In genomic region chr10:117477961-117478670, GRCh38 we compare ENCODE assay signal across 11 cellular contexts.
DNase-seq lines count a peak whose midpoint lies in the region; ATAC-seq and TF ChIP-seq lines count a peak whose summit lies in the region.
"Had no signal": no experiment of that assay in that cellular context is flagged by ENCODE, and none has a peak within 500 bp of the region (broad histone marks: within the 10 kb centered on the region; RNA-seq: fewer than 3 reads in every experiment).

No MANE protein-coding gene starts in this region.

- peak; percentile 21 for TF ChIP-seq CTCF in HFF-Myc (IDR thresholded peaks at IDR 0.05; ENCODE audit: low read depth, low read length, missing control alignments)

- no peaks in the 10 kb centered on the region for H3K36me3 Mint-ChIP-seq in activated T-helper 2 cell treated with anti-CD3 and anti-CD28 coated beads, Interferon-gamma antibody, Interleukin-2, Interleukin-4, amounts not matched to agents 10 μg/mL and 5 μg/mL and 100 μg/mL, durations not matched to agents 14 hours and 24 hours and 36 hours (ENCODE audit: low read depth)
- H3K36me3 Mint-ChIP-seq: brain had no signal

- DNase-seq in ACHN (peak; percentile 87), HFF-Myc (ENCODE audit: extremely low read depth, low read depth) (peak; percentile 72), amniotic epithelial cell (ENCODE audit: low read depth) (peak; percentile 64), left lobe of liver (ENCODE audit: low spot score) (no peak), SJCRH30 (no peak), KG1 (lab: John Stamatoyannopoulos, UW) (no peak), RPMI8226 (no peak)
- no peak for DNase-seq in activated T-helper 2 cell treated with anti-CD3 and anti-CD28 coated beads, Interferon-gamma antibody, Interleukin-2, Interleukin-4, amounts not matched to agents 10 μg/mL and 5 μg/mL and 100 μg/mL, durations not matched to agents 14 hours and 24 hours and 36 hours (ENCODE audit: low spot score)

- H3K27ac Mint-ChIP-seq in activated T-helper 2 cell treated with anti-CD3 and anti-CD28 coated beads, Interferon-gamma antibody, Interleukin-2, Interleukin-4, amounts not matched to agents 10 μg/mL and 5 μg/mL and 100 μg/mL, durations not matched to agents 14 hours and 24 hours and 36 hours = no peak overlapping the region
- H3K27ac Mint-ChIP-seq: T-helper 2 cell treated with Interferon-gamma antibody and Interleukin-4, amounts not matched to agents 5 μg/mL and 100 μg/mL, for 36 hours had no signal

- no peaks in the 10 kb centered on the region for H3K9me3 ChIP-seq in SJCRH30 (replicated peaks)

- no peaks in the 10 kb centered on the region for H3K4me1 Mint-ChIP-seq in activated T-helper 2 cell treated with anti-CD3 and anti-CD28 coated beads, Interferon-gamma antibody, Interleukin-2, Interleukin-4, amounts not matched to agents 10 μg/mL and 5 μg/mL and 100 μg/mL, durations not matched to agents 14 hours and 24 hours and 36 hours (ENCODE audit: low read depth)
- H3K4me1 Mint-ChIP-seq: brain had no signal

- H3K36me3 ChIP-seq in SJCRH30 = no peaks in the 10 kb centered on the region

- H3K4me3 ChIP-seq in HFF-Myc (replicated peaks; ENCODE audit: low read depth, low read length) = no peak overlapping the region
- no peak overlapping the region for H3K4me3 ChIP-seq in SJCRH30

- no peaks in the 10 kb centered on the region for H3K27me3 ChIP-seq in SJCRH30

- in situ Hi-C loops in ACHN (cut with HindIII; ENCODE audit: low pct_ligation_motif_present, low pct_unique_long_range_greater_than_20kb, low sequenced_read_pairs) = no loop called here

- no peaks in the 10 kb centered on the region for H3K4me1 ChIP-seq in SJCRH30

- H3K9me3 Mint-ChIP-seq in activated T-helper 2 cell treated with anti-CD3 and anti-CD28 coated beads, Interferon-gamma antibody, Interleukin-2, Interleukin-4, amounts not matched to agents 10 μg/mL and 5 μg/mL and 100 μg/mL, durations not matched to agents 14 hours and 24 hours and 36 hours = no peaks in the 10 kb centered on the region
- H3K9me3 Mint-ChIP-seq: T-helper 2 cell treated with Interferon-gamma antibody and Interleukin-4, amounts not matched to agents 5 μg/mL and 100 μg/mL, for 36 hours had no signal

- peaks cover 6% of the 10 kb centered on the region for H3K27me3 Mint-ChIP-seq in activated T-helper 2 cell treated with anti-CD3 and anti-CD28 coated beads, Interferon-gamma antibody, Interleukin-2, Interleukin-4, amounts not matched to agents 10 μg/mL and 5 μg/mL and 100 μg/mL, durations not matched to agents 14 hours and 24 hours and 36 hours (ENCODE audit: low read depth)

- no peak overlapping the region for H3K27ac ChIP-seq in SJCRH30
- H3K27ac ChIP-seq: KMS-11 had no signal

- no peak overlapping the region for H3K4me3 Mint-ChIP-seq in activated T-helper 2 cell treated with anti-CD3 and anti-CD28 coated beads, Interferon-gamma antibody, Interleukin-2, Interleukin-4, amounts not matched to agents 10 μg/mL and 5 μg/mL and 100 μg/mL, durations not matched to agents 14 hours and 24 hours and 36 hours (ENCODE audit: low read depth)
- H3K4me3 Mint-ChIP-seq: brain; T-helper 2 cell treated with Interferon-gamma antibody and Interleukin-4, amounts not matched to agents 5 μg/mL and 100 μg/mL, for 36 hours had no signal

- ATAC-seq in left lobe of liver = peak; percentile 77

- intact Hi-C loops in activated T-helper 2 cell treated with anti-CD3 and anti-CD28 coated beads, Interferon-gamma antibody, Interleukin-2, Interleukin-4, amounts not matched to agents 10 μg/mL and 5 μg/mL and 100 μg/mL, durations not matched to agents 14 hours and 24 hours and 36 hours (cut with micrococcal nuclease) = no loop called here

Comparison
In these comparisons a context has a peak if more than half of its experiments do, and no peak if none do; other contexts are left out.
1. DNase-seq: peak in ACHN (single experiment), HFF-Myc (single experiment) and amniotic epithelial cell (single experiment); none in left lobe of liver (single experiment), activated T-helper 2 cell treated with anti-CD3 and anti-CD28 coated beads, Interferon-gamma antibody, Interleukin-2, Interleukin-4, amounts not matched to agents 10 μg/mL and 5 μg/mL and 100 μg/mL, durations not matched to agents 14 hours and 24 hours and 36 hours (single experiment), SJCRH30 (0 of 2), KG1 (single experiment) and RPMI8226 (single experiment).